8 cellular contexts compared by ENCODE assay signal in the genomic region with DNA sequence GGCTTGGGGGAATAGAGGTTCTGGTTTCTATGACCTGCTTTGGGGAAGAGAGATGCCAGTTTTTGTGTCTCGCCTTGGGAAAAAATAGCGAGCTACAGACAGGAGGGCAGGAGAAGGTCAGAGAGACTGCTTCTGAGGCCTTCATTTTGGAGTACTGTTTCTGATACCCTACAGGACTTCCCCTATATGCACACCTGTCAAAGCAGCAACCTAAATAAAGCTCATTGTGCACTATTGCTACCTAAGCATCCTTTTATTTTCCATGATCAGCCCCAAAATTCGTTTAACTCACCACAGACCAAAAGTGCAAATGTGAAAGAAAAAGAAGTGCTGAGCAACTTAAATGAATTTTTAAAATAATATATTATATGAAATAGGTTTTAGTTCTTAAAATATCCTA.
"Had no signal": no experiment of that assay in that cellular context is flagged by ENCODE, and none has a peak within 500 bp of the region (broad histone marks: within the 10 kb centered on the region; RNA-seq: fewer than 3 reads in every experiment).

No MANE protein-coding gene starts in this region.

- H3K4me1 ChIP-seq: HAP-1 had no signal

- H3K9me3 ChIP-seq: HAP-1 had no signal

- H2AFZ ChIP-seq: GM23338 had no signal

- H3K4me3 ChIP-seq: GM23338, HAP-1, K562 had no signal

- DNase-seq: H7, HFFc6, IMR-90, KG1 had no signal

- H3K4me2 ChIP-seq: GM23338 had no signal

- H3K36me3 ChIP-seq: HAP-1 had no signal

- ATAC-seq: GM23338, HCT116, K562 had no signal
